Comparison of ENCODE assay signal across 9 cellular contexts in genomic region chr14:90599748-90600507, GRCh38.
DNase-seq lines count a peak whose midpoint lies in the region; ATAC-seq, FAIRE-seq and TF ChIP-seq lines count a peak whose summit lies in the region.
"Had no signal": no experiment of that assay in that cellular context is flagged by ENCODE, and none has a peak within 500 bp of the region (broad histone marks: within the 10 kb centered on the region; RNA-seq: fewer than 3 reads in every experiment).

No MANE protein-coding gene starts in this region.

- TF ChIP-seq POLR2A in HepG2 (IDR thresholded peaks at IDR 0.05; ENCODE audit: insufficient read depth in 1 of 2, low read depth in 2 of 2, low read length in 2 of 2): no peak

- H3K79me2 ChIP-seq in HepG2 (ENCODE audit: insufficient read depth, low read length): no peaks in the 10 kb centered on the region

- DNase-seq in A673 (ENCODE audit: low spot score) (peak; percentile 30), M059J (ENCODE audit: low read depth) (peak; percentile 15), cardiac fibroblast (ENCODE audit: low read depth in 2 of 2) (peak; percentile 34 to 59), HepG2 (ENCODE audit: low spot score) (peak; percentile 3), Kasumi-1 (lab: John Stamatoyannopoulos, UW) (no peak), SHP77 (lab: John Stamatoyannopoulos, UW) (no peak)
- DNase-seq: EL had no signal

- POLR2A ChIA-PET in A673 (lab: Charles Lee; ENCODE audit: low non-redundant PET): interaction anchor here (0.6 kb wide), 2 partner anchors 39 to 81 kb away, joined by 3 to 4 read pairs; no protein-coding TSS in a partner anchor
- POLR2A ChIA-PET in HepG2 (lab: Yijun Ruan, JAX): no interaction called here

- TF ChIP-seq RAD21 in HepG2 (CRISPR knock-in tag; IDR thresholded peaks at IDR 0.05): no peak

- no peak overlapping the region for H3K4me3 ChIP-seq in A673 (ENCODE audit: low read depth, low read length, poor library complexity, severe bottlenecking)
- no peak overlapping the region for H3K4me3 ChIP-seq in cardiac fibroblast (replicated peaks in 1 of 2; ENCODE audit: low read depth in 2 of 2, low read length in 2 of 2)
- H3K4me3 ChIP-seq in HepG2 (replicated peaks in 1 of 3; ENCODE audit: insufficient read depth in 1 of 3, low read depth in 2 of 3, low read length in 3 of 3): no peak overlapping the region

- no peak overlapping the region for H2AFZ ChIP-seq in HepG2 (ENCODE audit: low read length)

- H3K36me3 ChIP-seq in A673 (ENCODE audit: insufficient read depth, low read length, poor library complexity, severe bottlenecking) (no peaks in the 10 kb centered on the region), HepG2 (replicated peaks in 1 of 2; ENCODE audit: control insufficient read depth in 1 of 2, insufficient read depth in 2 of 2, low read length in 2 of 2) (no peaks in the 10 kb centered on the region)

- no peaks in the 10 kb centered on the region for H3K27me3 ChIP-seq in A673 (replicated peaks; ENCODE audit: insufficient read depth, low read depth, low read length, poor library complexity)
- no peaks in the 10 kb centered on the region for H3K27me3 ChIP-seq in HepG2 (ENCODE audit: control insufficient read depth in 1 of 2, insufficient read depth in 2 of 2, low read length in 2 of 2)

- CTCF ChIA-PET in A673 (lab: Charles Lee): no interaction called here
- CTCF ChIA-PET in HepG2 (lab: Yijun Ruan, JAX; ENCODE audit: low intra/inter-chr PET ratio, low total read pairs): no interaction called here

- no peak overlapping the region for H3K9ac ChIP-seq in HepG2 (ENCODE audit: insufficient read depth, low read depth, low read length)

- TF ChIP-seq CTCF in A673 (conservative IDR thresholded peaks at IDR 0.05; ENCODE audit: low read depth, low read length) (0 out of 2 replicates have a peak, but pooled peaks have one; percentile 12), cardiac fibroblast (IDR thresholded peaks at IDR 0.05; ENCODE audit: low read depth, low read length) (peak; percentile 5), HepG2 (CRISPR knock-in tag; IDR thresholded peaks at IDR 0.05) (peak; percentile 23)

- no peak overlapping the region for H3K4me2 ChIP-seq in HepG2 (ENCODE audit: low read depth, low read length)

- BruUV-seq in A673 (replicated peaks; lab: Mats Ljungman, UMichigan): no TSS peak
- BruUV-seq in HepG2 (replicated peaks; lab: Mats Ljungman, UMichigan): no TSS peak

- intact Hi-C loops in A673 (cut with micrococcal nuclease; ENCODE audit: unreplicated experiment) (no loop called here), HepG2 (cut with micrococcal nuclease; ENCODE audit: unreplicated experiment) (no loop called here)

- H3K4me1 ChIP-seq in A673 (ENCODE audit: insufficient read depth, low read length, poor library complexity, severe bottlenecking) (peaks cover 16% of the 10 kb centered on the region), HepG2 (ENCODE audit: insufficient read depth, low read length) (no peaks in the 10 kb centered on the region)

- in situ Hi-C loops in HepG2 (cut with HindIII; ENCODE audit: extremely low pct_ligation_motif_present, low pct_unique_long_range_greater_than_20kb): no loop called here

- 58% methylated on average over 11 of the region's 12 CpGs for WGBS in HepG2 (ENCODE audit: low lambda C conversion rate)

- H3K27ac ChIP-seq in A673 (ENCODE audit: low read depth, low read length, poor library complexity, severe bottlenecking) (peak overlapping the region; percentile 64), HepG2 (ENCODE audit: extremely low read length, insufficient read depth, low read length) (no peak overlapping the region)

- ATAC-seq in HepG2 (peak; percentile 26; the same call in 2 of the 3 replicates), GM19452 (IDR thresholded peaks at IDR 0.05; ENCODE audit: unreplicated experiment) (no peak), GM18519 (IDR thresholded peaks at IDR 0.05; ENCODE audit: low FRiP score, unreplicated experiment) (no peak)

- H3K9me3 ChIP-seq in A673 (ENCODE audit: low read depth, low read length, poor library complexity, severe bottlenecking) (no peaks in the 10 kb centered on the region), HepG2 (ENCODE audit: low read length) (no peaks in the 10 kb centered on the region)

- FAIRE-seq in HepG2 (lab: Jason Lieb, UNC): no peak

- TF ChIP-seq EP300 in HepG2 (IDR thresholded peaks at IDR 0.05; ENCODE audit: low read depth in 2 of 2, low read length in 2 of 2) (no peak), HepG2 (CRISPR knock-in tag; IDR thresholded peaks at IDR 0.05; ENCODE audit: borderline replicate concordance) (no peak)

- H4K20me1 ChIP-seq in HepG2 (ENCODE audit: insufficient read depth, low read length): no peaks in the 10 kb centered on the region

TF ChIP-seq in HepG2, 621 proteins besides CTCF, POLR2A, EP300 and RAD21:
- no peak for TF ChIP-seq EZH2 (conservative IDR thresholded peaks at IDR 0.05; ENCODE audit: low read depth, low read length)
- peak; percentile 25 for TF ChIP-seq STAG1 (CRISPR knock-in tag; IDR thresholded peaks at IDR 0.05)
- no peak for TF ChIP-seq ZNF652 (CRISPR knock-in tag; IDR thresholded peaks at IDR 0.05; ENCODE audit: borderline replicate concordance, low read depth)
- TF ChIP-seq GZF1 (CRISPR knock-in tag; IDR thresholded peaks at IDR 0.05): no peak
- TF ChIP-seq HIVEP1 (CRISPR knock-in tag; IDR thresholded peaks at IDR 0.05): no peak
- TF ChIP-seq HMG20A (CRISPR knock-in tag; IDR thresholded peaks at IDR 0.05; ENCODE audit: borderline replicate concordance): no peak
- no peak for TF ChIP-seq E2F2 (CRISPR knock-in tag; IDR thresholded peaks at IDR 0.05; ENCODE audit: borderline replicate concordance)
- no peak for TF ChIP-seq ZNF776 (CRISPR knock-in tag; IDR thresholded peaks at IDR 0.05)
- peak; percentile 73 for TF ChIP-seq NFE2L2 (IDR thresholded peaks at IDR 0.05; ENCODE audit: low read length)
- no peak for TF ChIP-seq ZNF124 (CRISPR knock-in tag; IDR thresholded peaks at IDR 0.05)
- TF ChIP-seq ZNF446 (CRISPR knock-in tag; IDR thresholded peaks at IDR 0.05): no peak
- TF ChIP-seq MIER2 (CRISPR knock-in tag; IDR thresholded peaks at IDR 0.05): no peak
TF ChIP-seq in HepG2: peak in this region for 2.

Comparison
In these comparisons a context has a peak if more than half of its experiments do, and no peak if none do; other contexts are left out.
1. DNase-seq: peak in A673 (single experiment), M059J (single experiment), cardiac fibroblast (2 of 2) and HepG2 (single experiment); none in Kasumi-1 (0 of 2) and SHP77 (0 of 2).
2. Peak in every context shown above with its lines, with median percentiles within 50 percentile points of each other: CTCF ChIP-seq.